Comparison of ENCODE assay signal across 8 cellular contexts in the genomic region with DNA sequence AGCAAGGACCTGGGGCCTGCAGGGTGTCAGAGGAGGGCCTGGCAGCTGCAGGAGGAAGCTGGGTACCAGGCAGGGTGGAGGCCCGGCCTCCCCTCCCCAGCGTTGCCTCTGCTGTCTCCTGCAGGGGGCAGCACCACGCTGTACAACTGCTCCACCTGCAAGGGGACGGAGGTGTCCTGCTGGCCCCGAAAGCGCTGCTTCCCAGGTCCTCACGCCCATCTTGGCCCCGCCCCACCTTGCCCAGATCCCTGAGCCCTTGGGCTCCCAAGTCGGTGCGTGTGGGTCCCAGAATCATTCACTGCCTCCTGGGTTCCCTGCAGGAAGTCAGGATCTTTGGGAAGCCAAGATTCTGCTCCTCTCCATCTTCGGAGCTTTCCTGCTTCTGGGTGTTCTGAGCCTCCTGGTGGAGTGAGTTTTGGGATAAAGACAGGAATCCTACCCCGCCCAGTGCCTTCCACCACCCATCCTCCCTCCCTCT. TPM values are rescaled to one million over a fixed set of nuclear protein-coding genes. Genes with fewer than 3 reads are reported as not detected.
DNase-seq lines count a peak whose midpoint lies in the region; ATAC-seq and TF ChIP-seq lines count a peak whose summit lies in the region.

No MANE protein-coding gene starts in this region.

- TF ChIP-seq CTCF in GM13977 (IDR thresholded peaks at IDR 0.05; ENCODE audit: extremely low read depth, insufficient read depth, missing control alignments) (peak; percentile 97), left lung (IDR thresholded peaks at IDR 0.05) (peak; percentile 79 to 97)

- no peaks in the 10 kb centered on the region for H3K9me3 ChIP-seq in left lung

- H3K4me1 ChIP-seq in left lung: peaks cover 10 to 39% of the 10 kb centered on the region in 2 donors

- intact Hi-C loops in left lung (cut with DNase I): loop anchor here in 1 of 2 donors (5.0 to 10.0 kb wide), 2 partner anchors 79 to 206 kb away; a partner anchor contains a TSS

- no peak overlapping the region for H3K4me3 ChIP-seq in left lung

- in situ Hi-C loops in ACHN (cut with HindIII; ENCODE audit: low pct_ligation_motif_present, low pct_unique_long_range_greater_than_20kb, low sequenced_read_pairs): no loop called here
- in situ Hi-C loops in GM13977 (cut with MboI; ENCODE audit: low pct_unique_long_range_greater_than_20kb, low sequenced_read_pairs, unreplicated experiment): loop anchor here (25.0 kb wide), 1 partner anchor 206 kb away; a partner anchor contains a TSS

- DNase-seq in ACHN (peak; percentile 80), GM13977 (ENCODE audit: low spot score) (peak; percentile 86), NCI-H446 treated with DMSO at 0.1 percent for 48 hours (lab: John Stamatoyannopoulos, UW) (peak; percentile 27), left lung (peak; percentile 85 to 97)
- peak; percentile 92 for DNase-seq in activated CD4-positive, alpha-beta T cell treated with anti-CD3 and anti-CD28 coated beads for 48 hours
- peak; percentile 86 for DNase-seq in stimulated activated CD4-positive, alpha-beta T cell treated with anti-CD3 and anti-CD28 coated beads, Interleukin-4, amount 100 ng/mL, for 24 hours

- peak; percentile 51 for ATAC-seq in left lung
- ATAC-seq in GM21786 (IDR thresholded peaks at IDR 0.05; ENCODE audit: unreplicated experiment): no peak

- H3K27ac ChIP-seq in cingulate gyrus (ENCODE audit: low read depth, low read length) (peak overlapping the region; percentile 93), left lung (no peak overlapping the region)

- H3K36me3 ChIP-seq in left lung: no peaks in the 10 kb centered on the region

- no peaks in the 10 kb centered on the region for H3K27me3 ChIP-seq in left lung

RNA-seq across cellular contexts. Expression of a gene that starts 1.2 kb away (rescaled TPM):
- not detected for total RNA-seq in left lung

RNA-seq across cellular contexts. Expression of a gene that starts 4.1 kb away (rescaled TPM):
- total RNA-seq in left lung: 10 to 100 TPM; 10.3 to 10.7 TPM

RNA-seq across cellular contexts. Expression of a gene that starts 19.8 kb away (rescaled TPM):
- 10 to 100 TPM in 1 of 2 donors, 1 to 10 TPM in 1; 9.9 to 51.4 TPM for total RNA-seq in left lung

RNA-seq across cellular contexts. Expression of a gene that starts 24.8 kb away (rescaled TPM):
- 1 to 10 TPM; 6.1 to 6.4 TPM for total RNA-seq in left lung

RNA-seq across cellular contexts. Expression of a gene that starts 27.0 kb away (rescaled TPM):
- 10 to 100 TPM; 27.8 to 35.2 TPM for total RNA-seq in left lung

Comparison
In these comparisons a context has a peak if more than half of its experiments do, and no peak if none do; other contexts are left out.
1. DNase-seq: peak in every context shown above with its lines; median percentile 92 in activated CD4-positive, alpha-beta T cell treated with anti-CD3 and anti-CD28 coated beads for 48 hours; 91 in left lung; 86 in GM13977; 86 in stimulated activated CD4-positive, alpha-beta T cell treated with anti-CD3 and anti-CD28 coated beads, Interleukin-4, amount 100 ng/mL, for 24 hours; 80 in ACHN; 27 in NCI-H446 treated with DMSO at 0.1 percent for 48 hours.